In genomic region chr3:150371741-150372254, GRCh38 we compare ENCODE assay signal across 8 cellular contexts. TPM values are rescaled to one million over a fixed set of nuclear protein-coding genes. Genes with fewer than 3 reads are reported as not detected.
A peak's percentile ranks its signal among the peaks of the same experiment; 100 is the strongest.
DNase-seq lines count a peak whose midpoint lies in the region; ATAC-seq and TF ChIP-seq lines count a peak whose summit lies in the region.

No MANE protein-coding gene starts in this region.

- intact Hi-C loops in heart right ventricle (cut with DNase I) (loop anchor here in 6 of 10 donors (1.0 to 5.0 kb wide), 4 partner anchors 35 to 37 kb away; partner anchors contain the start of gene TSC22D2 (in 5 of the 6)), sigmoid colon (cut with DNase I) (loop anchor here (2.0 kb wide), 1 partner anchor 37 kb away; the partner anchor contains the start of gene TSC22D2)

- H3K27ac ChIP-seq in HEK293 (ENCODE audit: extremely low read depth, low read depth, low read length) (no peak overlapping the region), heart right ventricle (peak overlapping the region; percentile 62 to 97 (median 90)), sigmoid colon (peak overlapping the region; percentile 66 to 91 (median 86))

- CTCF ChIA-PET in HEK293 (lab: Yijun Ruan, JAX) = interaction anchor here (1.2 kb wide), 1 partner anchor 133 kb away, joined by 3 read pairs; no protein-coding TSS in a partner anchor

- POLR2A ChIA-PET in HEK293 (lab: Yijun Ruan, JAX) = interaction anchor here (3.4 kb wide), 1 partner anchor 37 kb away, joined by 22 read pairs; the partner anchor contains the start of gene TSC22D2

- no peaks in the 10 kb centered on the region for H3K36me3 ChIP-seq in HEK293 (ENCODE audit: control insufficient read depth in 2 of 2, insufficient read depth in 1 of 2, low read length in 2 of 2)
- H3K36me3 ChIP-seq in heart right ventricle = no peaks in the 10 kb centered on the region
- no peaks in the 10 kb centered on the region for H3K36me3 ChIP-seq in sigmoid colon

- no peak for TF ChIP-seq POLR2A in sigmoid colon (IDR thresholded peaks at IDR 0.05)

- peak in 2 of 4 donors; percentile 45 to 71 for TF ChIP-seq EP300 in sigmoid colon (IDR thresholded peaks at IDR 0.05)

- WGBS in heart right ventricle, 2 donors = 4 to 6% methylated on average over 6 of the region's 6 CpGs
- 11 to 49% methylated on average over 6 of the region's 6 CpGs for WGBS in sigmoid colon, 2 donors

- H3K27me3 ChIP-seq in heart right ventricle (no peaks in the 10 kb centered on the region), sigmoid colon (no peaks in the 10 kb centered on the region)

- TF ChIP-seq CTCF in HEK293 (tag by site-specific recombination; IDR thresholded peaks at IDR 0.05) = no peak
- TF ChIP-seq CTCF in WI38 (IDR thresholded peaks at IDR 0.05; ENCODE audit: low read depth, low read length) = no peak
- no peak for TF ChIP-seq CTCF in heart right ventricle (IDR thresholded peaks at IDR 0.05)
- no peak for TF ChIP-seq CTCF in sigmoid colon (IDR thresholded peaks at IDR 0.05)

- no peaks in the 10 kb centered on the region for H3K4me1 ChIP-seq in HEK293 (ENCODE audit: control insufficient read depth, insufficient read depth, low read length)
- peaks cover 0 to 45% (median 26%) of the 10 kb centered on the region in 9 donors for H3K4me1 ChIP-seq in heart right ventricle
- peaks cover 0 to 28% (median 24%) of the 10 kb centered on the region in 4 donors for H3K4me1 ChIP-seq in sigmoid colon

- DNase-seq in heart right ventricle (peak in 1 of 2 donors; percentile 86), sigmoid colon (peak; percentile 77)

- peak; percentile 91 to 97 (median 96) for ATAC-seq in heart right ventricle
- ATAC-seq in HG02870 (IDR thresholded peaks at IDR 0.05; ENCODE audit: unreplicated experiment) = no peak
- no peak for ATAC-seq in GM21390 (IDR thresholded peaks at IDR 0.05; ENCODE audit: unreplicated experiment)
- no peak for ATAC-seq in HG03442 (IDR thresholded peaks at IDR 0.05; ENCODE audit: unreplicated experiment)
- ATAC-seq in GM21381 (IDR thresholded peaks at IDR 0.05; ENCODE audit: unreplicated experiment) = no peak

- H3K9me3 ChIP-seq in HEK293 (ENCODE audit: control insufficient read depth, insufficient read depth, low read depth, low read length) (no peaks in the 10 kb centered on the region), heart right ventricle (peaks cover 0 to 6% (median 0%) of the 10 kb centered on the region in 11 donors), sigmoid colon (no peaks in the 10 kb centered on the region)

- H3K4me3 ChIP-seq in HEK293 (ENCODE audit: low read depth, low read length) (peak overlapping the region; percentile 39), WI38 (ENCODE audit: low read depth, low read length) (peak overlapping the region; percentile 74), heart right ventricle (peak overlapping the region in 8 of 10 donors; percentile 13 to 45 (median 34)), sigmoid colon (peak overlapping the region in 3 of 4 donors; percentile 29 to 42 (median 31))

TF ChIP-seq in HEK293, 187 proteins besides CTCF, POLR2A, EP300 and RAD21 (continues in another document):
- TF ChIP-seq, protein P1, sequence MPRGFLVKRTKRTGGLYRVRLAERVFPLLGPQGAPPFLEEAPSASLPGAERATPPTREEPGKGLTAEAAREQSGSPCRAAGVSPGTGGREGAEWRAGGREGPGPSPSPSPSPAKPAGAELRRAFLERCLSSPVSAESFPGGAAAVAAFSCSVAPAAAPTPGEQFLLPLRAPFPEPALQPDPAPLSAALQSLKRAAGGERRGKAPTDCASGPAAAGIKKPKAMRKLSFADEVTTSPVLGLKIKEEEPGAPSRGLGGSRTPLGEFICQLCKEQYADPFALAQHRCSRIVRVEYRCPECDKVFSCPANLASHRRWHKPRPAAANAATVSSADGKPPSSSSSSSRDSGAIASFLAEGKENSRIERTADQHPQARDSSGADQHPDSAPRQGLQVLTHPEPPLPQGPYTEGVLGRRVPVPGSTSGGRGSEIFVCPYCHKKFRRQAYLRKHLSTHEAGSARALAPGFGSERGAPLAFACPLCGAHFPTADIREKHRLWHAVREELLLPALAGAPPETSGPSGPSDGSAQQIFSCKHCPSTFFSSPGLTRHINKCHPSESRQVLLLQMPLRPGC (tag by site-specific recombination; IDR thresholded peaks at IDR 0.05) = peak; percentile 85; the same call in 1 of the 2 replicates
- no peak for TF ChIP-seq ZNF114 (tag by site-specific recombination; IDR thresholded peaks at IDR 0.05)
- peak; percentile 88 for TF ChIP-seq ZEB2 (tag by site-specific recombination; IDR thresholded peaks at IDR 0.05)
- peak; percentile 41; the same call in 1 of the 2 replicates for TF ChIP-seq PRDM10 (tag by site-specific recombination; IDR thresholded peaks at IDR 0.05)
- peak; percentile 58; the same call in 1 of the 2 replicates for TF ChIP-seq KLF8 (tag by site-specific recombination; IDR thresholded peaks at IDR 0.05)
- TF ChIP-seq ZBTB44 (tag by site-specific recombination; IDR thresholded peaks at IDR 0.05) = 0 out of 2 replicates have a peak, but pooled peaks have one; percentile 22
- no peak for TF ChIP-seq ZNF670 (tag by site-specific recombination; IDR thresholded peaks at IDR 0.05; ENCODE audit: low read depth)
- peak; percentile 18; the same call in 1 of the 2 replicates for TF ChIP-seq MZF1 (tag by site-specific recombination; IDR thresholded peaks at IDR 0.05; ENCODE audit: borderline replicate concordance)
- no peak for TF ChIP-seq GLIS2 (tag by site-specific recombination; IDR thresholded peaks at IDR 0.05)
- TF ChIP-seq ZNF623 (tag by site-specific recombination; IDR thresholded peaks at IDR 0.05) = no peak
- TF ChIP-seq ZFP37 (tag by site-specific recombination; IDR thresholded peaks at IDR 0.05) = no peak
- TF ChIP-seq ZNF555 (tag by site-specific recombination; conservative IDR thresholded peaks at IDR 0.05) = no peak
- TF ChIP-seq YY1 (tag by site-specific recombination; IDR thresholded peaks at IDR 0.05) = no peak
- no peak for TF ChIP-seq MEIS1 (CRISPR knock-in tag; IDR thresholded peaks at IDR 0.05; ENCODE audit: borderline replicate concordance)
- TF ChIP-seq KLF9 (tag by site-specific recombination; IDR thresholded peaks at IDR 0.05; ENCODE audit: low read depth) = no peak

RNA-seq across cellular contexts. Expression of gene TSC22D2, which starts 36.3 kb away (rescaled TPM):
- total RNA-seq in heart right ventricle (10 to 100 TPM; 17.2 to 73.1 (median 38.9) TPM), sigmoid colon (10 to 100 TPM; 14.6 to 24.9 (median 17.8) TPM)
- polyA plus RNA-seq in heart right ventricle (10 to 100 TPM; 11.8 to 15.1 TPM), sigmoid colon (10 to 100 TPM in 1 of 3 donors, 1 to 10 TPM in 2; 6.6 to 12.5 (median 8.0) TPM)

Comparison
In these comparisons a context has a peak if more than half of its experiments do, and no peak if none do; other contexts are left out.
1. ATAC-seq: peak in heart right ventricle (8 of 8); none in HG02870 (single experiment), GM21390 (single experiment), HG03442 (single experiment) and GM21381 (single experiment).
2. Peak in every context shown above with its lines, with median percentiles within 50 percentile points of each other: H3K4me3 ChIP-seq.